In genomic region chr2:49288113-49288710, GRCh38 we compare ENCODE assay signal across 25 cellular contexts.
A peak's percentile ranks its signal among the peaks of the same experiment; 100 is the strongest.
DNase-seq lines count a peak whose midpoint lies in the region; ATAC-seq and TF ChIP-seq lines count a peak whose summit lies in the region.
"Had no signal": no experiment of that assay in that cellular context is flagged by ENCODE, and none has a peak within 500 bp of the region (broad histone marks: within the 10 kb centered on the region; RNA-seq: fewer than 3 reads in every experiment).

No MANE protein-coding gene starts in this region.

- POLR2A ChIA-PET in GM10248 (lab: Yijun Ruan, JAX): no interaction called here

- H3K9me3 ChIP-seq in prostate gland: no peaks in the 10 kb centered on the region
- H3K9me3 ChIP-seq: A549, ascending aorta, BE2C, colonic mucosa, pancreas, tibial nerve had no signal

- no peak for TF ChIP-seq POLR2A in prostate gland (IDR thresholded peaks at IDR 0.05)

- DNase-seq in Ammon's horn (ENCODE audit: low spot score) (peak; percentile 66), caudate nucleus (lab: John Stamatoyannopoulos, UW) (peak in 11 of 61 donors; percentile 2 to 78 (median 24)), left cardiac atrium (no peak), prostate gland (ENCODE audit: low spot score) (peak; percentile 57), GM10248 (ENCODE audit: extremely low spot score) (no peak), DMS 273 treated with DMSO at 0.1 percent for 48 hours (lab: John Stamatoyannopoulos, UW) (no peak)
- no peak for DNase-seq in stimulated activated CD4-positive, alpha-beta T cell treated with anti-CD3 and anti-CD28 coated beads, Interleukin-1b, Interleukin-23, amount 100 ng/mL, for 48 hours
- DNase-seq: activated T-cell treated with anti-CD3 and anti-CD28 coated beads, Interleukin-2, amount 50 U/mL, for 4 hours; BE2C; colonic mucosa; endodermal cell; Karpas-422; NCI-H1048; NCI-H2029; NCI-H226; OCI-M1; pancreas; SHP77 treated with DMSO at 0.1 percent for 48 hours; stimulated activated CD4-positive, alpha-beta T cell treated with anti-CD3 and anti-CD28 coated beads, Interleukin-2, amount 100 ng/mL, for 24 hours; stimulated activated naive B cell treated with anti-CD40 and anti-IgM and Interleukin-4, amounts not matched to agents 10 μg/mL and 1 μg/mL and 100 μg/mL, for 72 hours; T-cell had no signal

- WGBS in prostate gland: 31% methylated on average over 3 of the region's 3 CpGs

- H3K27ac ChIP-seq in caudate nucleus (ENCODE audit: low read depth, low read length) (peak overlapping the region; percentile 91), prostate gland (peak overlapping the region; percentile 6 to 32)
- H3K27ac ChIP-seq: A549, ascending aorta, colonic mucosa, pancreas had no signal

- CTCF ChIA-PET in GM10248 (lab: Yijun Ruan, JAX): no interaction called here

- no peak overlapping the region for H3K4me3 ChIP-seq in prostate gland
- H3K4me3 ChIP-seq: A549, ascending aorta, colonic mucosa, pancreas, tibial nerve had no signal

- H3K27me3 ChIP-seq in prostate gland (replicated peaks; ENCODE audit: insufficient read depth): no peaks in the 10 kb centered on the region
- H3K27me3 ChIP-seq: ascending aorta, BE2C, colonic mucosa, pancreas, tibial nerve had no signal

- H3K36me3 ChIP-seq in prostate gland: no peaks in the 10 kb centered on the region
- H3K36me3 ChIP-seq: ascending aorta, BE2C, colonic mucosa, pancreas, tibial nerve had no signal

- intact Hi-C loops in left cardiac atrium (cut with DNase I) (no loop called here), prostate gland (cut with DNase I) (no loop called here)

- TF ChIP-seq CTCF in prostate gland (IDR thresholded peaks at IDR 0.05): no peak
- no peak for TF ChIP-seq CTCF in GM10248 (IDR thresholded peaks at IDR 0.05; ENCODE audit: control extremely low read depth, extremely low read depth, low read depth, missing control alignments)

- peak; percentile 72 to 87 for ATAC-seq in left cardiac atrium
- no peak for ATAC-seq in GM19467 (IDR thresholded peaks at IDR 0.05; ENCODE audit: unreplicated experiment)
- ATAC-seq: A549; activated T-cell treated with anti-CD3 and anti-CD28 coated beads, Interleukin-2, amount 50 U/mL, for 4 hours; stimulated activated naive B cell treated with anti-CD40 and anti-IgM and Interleukin-4, amounts not matched to agents 10 μg/mL and 1 μg/mL and 100 μg/mL, for 72 hours; T-cell had no signal

- H3K4me1 ChIP-seq in prostate gland (replicated peaks): no peaks in the 10 kb centered on the region
- H3K4me1 ChIP-seq: A549, ascending aorta, BE2C, colonic mucosa, pancreas had no signal

Comparison
In these comparisons a context has a peak if more than half of its experiments do, and no peak if none do; other contexts are left out.
1. DNase-seq: peak in Ammon's horn (single experiment) and prostate gland (single experiment); none in left cardiac atrium (single experiment), GM10248 (single experiment), DMS 273 treated with DMSO at 0.1 percent for 48 hours (single experiment) and stimulated activated CD4-positive, alpha-beta T cell treated with anti-CD3 and anti-CD28 coated beads, Interleukin-1b, Interleukin-23, amount 100 ng/mL, for 48 hours (single experiment).